19 cellular contexts compared by ENCODE assay signal in the genomic region with DNA sequence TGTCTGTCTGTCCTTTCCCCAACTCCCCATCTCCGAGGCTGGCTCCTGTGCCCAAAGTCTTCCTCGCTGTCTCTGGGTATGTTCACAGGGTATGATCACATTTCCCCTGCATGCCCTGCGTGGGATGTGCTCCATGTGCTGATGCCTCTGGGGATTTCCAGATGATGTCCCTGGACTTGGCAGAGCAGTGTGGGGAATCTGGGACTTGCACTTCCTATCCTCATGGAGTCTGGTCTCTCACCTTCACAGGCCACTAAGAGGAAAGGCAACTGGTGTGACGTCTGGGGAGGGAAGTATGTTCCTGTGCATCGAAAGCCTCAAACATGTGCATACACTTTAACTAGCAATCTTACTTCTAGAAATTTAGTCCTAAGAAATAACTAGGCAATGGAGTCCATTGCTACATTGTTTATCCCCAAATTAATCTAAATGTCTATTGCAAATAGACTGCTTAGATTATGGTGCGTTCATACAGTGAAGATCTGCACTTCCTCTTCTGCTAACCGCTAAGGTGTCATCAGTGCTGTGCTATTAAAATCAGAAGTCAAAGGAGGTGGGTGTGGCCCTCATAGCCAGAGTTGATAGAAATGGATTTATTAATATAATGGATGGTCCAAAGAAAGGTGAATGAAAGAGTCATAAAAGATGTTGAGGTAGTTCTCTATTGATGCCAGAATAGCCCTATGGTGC. TPM values are rescaled to one million over a fixed set of nuclear protein-coding genes. Genes with fewer than 3 reads are reported as not detected.
"Had no signal": no experiment of that assay in that cellular context is flagged by ENCODE, and none has a peak within 500 bp of the region (broad histone marks: within the 10 kb centered on the region; RNA-seq: fewer than 3 reads in every experiment).

No MANE protein-coding gene starts in this region.

- H3K27ac ChIP-seq: neutrophil, suprapubic skin, uterus had no signal

- H3K27me3 ChIP-seq: neutrophil, sigmoid colon, suprapubic skin, thyroid gland, upper lobe of left lung, uterus had no signal

- H3K36me3 ChIP-seq: neutrophil, uterus had no signal

- H3K9me3 Mint-ChIP-seq: naive thymus-derived CD8-positive, alpha-beta T cell had no signal

- H3K9me3 ChIP-seq: mucosa of descending colon, neutrophil, sigmoid colon, suprapubic skin, thyroid gland, upper lobe of left lung, uterus had no signal

- H3K4me3 Mint-ChIP-seq: naive thymus-derived CD8-positive, alpha-beta T cell had no signal

- H3K27ac Mint-ChIP-seq: naive thymus-derived CD8-positive, alpha-beta T cell had no signal

- H3K4me1 Mint-ChIP-seq: naive thymus-derived CD8-positive, alpha-beta T cell had no signal

- H3K4me3 ChIP-seq: lung, mucosa of descending colon, sigmoid colon, skin epidermis, suprapubic skin, thyroid gland, upper lobe of left lung, uterus had no signal

- DNase-seq: cerebellar nuclear complex; effector CD4-positive, alpha-beta T cell; foreskin melanocyte; head of caudate nucleus; hippocampal formation; kidney glomerular epithelial cell; naive thymus-derived CD8-positive, alpha-beta T cell; posterior cingulate gyrus; stimulated activated CD4-positive, alpha-beta T cell treated with anti-CD3 and anti-CD28 coated beads, Interleukin-12 subunit alpha, Interleukin-12 subunit beta, amount 100 ng/mL, for 4 hours; stimulated activated naive CD4-positive, alpha-beta T cell treated with Interleukin-2 at 50 U/mL for 16 hours; upper lobe of left lung had no signal

- ATAC-seq: naive thymus-derived CD8-positive, alpha-beta T cell had no signal

- H3K36me3 Mint-ChIP-seq: naive thymus-derived CD8-positive, alpha-beta T cell had no signal

RNA-seq across cellular contexts. Expression of a gene that starts 20.8 kb away (rescaled TPM):
- polyA plus RNA-seq: naive thymus-derived CD8-positive, alpha-beta T cell had no signal
